In genomic region chr9:71746023-71746752, GRCh38 we compare ENCODE assay signal across 33 cellular contexts. TPM values are rescaled to one million over a fixed set of nuclear protein-coding genes. Genes with fewer than 3 reads are reported as not detected.
DNase-seq lines count a peak whose midpoint lies in the region; ATAC-seq and TF ChIP-seq lines count a peak whose summit lies in the region.
"Had no signal": no experiment of that assay in that cellular context is flagged by ENCODE, and none has a peak within 500 bp of the region (broad histone marks: within the 10 kb centered on the region; RNA-seq: fewer than 3 reads in every experiment).

No MANE protein-coding gene starts in this region.

- no peak overlapping the region for H2AFZ ChIP-seq in smooth muscle cell (ENCODE audit: low read depth)

- H3K9me3 Mint-ChIP-seq in activated CD8-positive, alpha-beta T cell treated with anti-CD3 and anti-CD28 coated beads for 36 hours = no peaks in the 10 kb centered on the region
- H3K9me3 Mint-ChIP-seq in activated CD8-positive, alpha-beta T cell treated with anti-CD3 and anti-CD28 coated beads, Interleukin-2, amount 10 ng/mL, durations not matched to agents 7 days and 5 days (ENCODE audit: insufficient read depth) = no peaks in the 10 kb centered on the region
- no peaks in the 10 kb centered on the region for H3K9me3 Mint-ChIP-seq in WTC11
- H3K9me3 Mint-ChIP-seq: activated naive CD4-positive, alpha-beta T cell treated with anti-CD3 and anti-CD28 coated beads for 36 hours; stimulated activated memory B cell treated with anti-CD40 and anti-IgM and Interleukin-4, amounts not matched to agents 10 μg/mL and 1 μg/mL and 100 μg/mL, for 72 hours had no signal

- peak overlapping the region; percentile 96 for H3K27ac ChIP-seq in smooth muscle cell (ENCODE audit: low read depth)
- H3K27ac ChIP-seq: 22Rv1, breast epithelium, C4-2B, colonic mucosa, epithelial cell of prostate, left ventricle myocardium inferior, SK-N-MC had no signal

- H3K27me3 ChIP-seq in smooth muscle cell (ENCODE audit: low read depth) = no peaks in the 10 kb centered on the region
- H3K27me3 ChIP-seq: breast epithelium, colonic mucosa, MG63 had no signal

- H3K4me2 ChIP-seq in smooth muscle cell = no peak overlapping the region

- intact Hi-C loops in activated CD8-positive, alpha-beta T cell treated with anti-CD3 and anti-CD28 coated beads for 36 hours (cut with micrococcal nuclease) = no loop called here
- intact Hi-C loops in mucosa of descending colon (cut with DNase I, micrococcal nuclease) (no loop called here), head of caudate nucleus (cut with DNase I) (no loop called here)

- no peak for DNase-seq in activated CD8-positive, alpha-beta T cell treated with anti-CD3 and anti-CD28 coated beads for 36 hours
- DNase-seq in activated CD8-positive, alpha-beta T cell treated with anti-CD3 and anti-CD28 coated beads, Interleukin-2, amount 10 ng/mL, durations not matched to agents 7 days and 5 days = no peak
- DNase-seq in WTC11 (ENCODE audit: low spot score) (no peak), fibroblast of gingiva (ENCODE audit: low read depth) (peak; percentile 44), smooth muscle cell (lab: John Stamatoyannopoulos, UW; ENCODE audit: unreplicated experiment) (no peak), mucosa of descending colon (no peak), head of caudate nucleus (no peak)
- DNase-seq: activated CD4-positive, alpha-beta T cell treated with anti-CD3 and anti-CD28 coated beads, Interleukin-2, amount 50 U/mL, for 48 hours; activated CD8-positive, alpha-beta memory T cell treated with anti-CD3 and anti-CD28 coated beads, Interleukin-2, amount 50 U/mL, for 4 hours; activated naive CD4-positive, alpha-beta T cell treated with anti-CD3 and anti-CD28 coated beads for 36 hours; colonic mucosa; DMS79; effector CD4-positive, alpha-beta T cell; KG1; left ventricle myocardium inferior; MG63; NCI-H1105 treated with DMSO at 0.1 percent for 48 hours; NCI-H2029; NCI-H524 treated with DMSO at 0.1 percent for 48 hours; NK-92 treated with Interleukin-12 subunit alpha and Interleukin-12 subunit beta, amount 100 ng/mL, for 24 hours; nucleus accumbens; PC-3; T-helper 1 cell had no signal

- peaks cover 33% of the 10 kb centered on the region for H4K20me1 ChIP-seq in smooth muscle cell (ENCODE audit: low read depth)

- H3K4me3 ChIP-seq in smooth muscle cell (no peak overlapping the region), mucosa of descending colon (no peak overlapping the region)
- H3K4me3 ChIP-seq: breast epithelium, colonic mucosa, left ventricle myocardium inferior, MG63, SK-N-MC had no signal

- no peak overlapping the region for H3K9ac ChIP-seq in smooth muscle cell (ENCODE audit: low read depth)

- ATAC-seq in activated CD8-positive, alpha-beta T cell treated with anti-CD3 and anti-CD28 coated beads for 36 hours = no peak
- ATAC-seq in activated CD8-positive, alpha-beta T cell treated with anti-CD3 and anti-CD28 coated beads, Interleukin-2, amount 10 ng/mL, durations not matched to agents 7 days and 5 days = no peak
- peak; percentile 80 for ATAC-seq in WTC11
- ATAC-seq in mucosa of descending colon = no peak
- no peak for ATAC-seq in HG02571 (IDR thresholded peaks at IDR 0.05; ENCODE audit: unreplicated experiment)
- ATAC-seq: activated CD4-positive, CD25-positive, alpha-beta regulatory T cell treated with anti-CD3 and anti-CD28 coated beads, Interleukin-2, amount 50 U/mL, for 24 hours; PC-3; sciatic nerve; stimulated activated memory B cell treated with anti-CD40 and anti-IgM and Interleukin-4, amounts not matched to agents 10 μg/mL and 1 μg/mL and 100 μg/mL, for 72 hours had no signal

- H3K27ac Mint-ChIP-seq in activated CD8-positive, alpha-beta T cell treated with anti-CD3 and anti-CD28 coated beads for 36 hours = peak overlapping the region; percentile 46
- no peak overlapping the region for H3K27ac Mint-ChIP-seq in activated CD8-positive, alpha-beta T cell treated with anti-CD3 and anti-CD28 coated beads, Interleukin-2, amount 10 ng/mL, durations not matched to agents 7 days and 5 days
- peak overlapping the region; percentile 83 for H3K27ac Mint-ChIP-seq in WTC11
- H3K27ac Mint-ChIP-seq: activated naive CD4-positive, alpha-beta T cell treated with anti-CD3 and anti-CD28 coated beads for 36 hours; progenitor cell of endocrine pancreas; stimulated activated memory B cell treated with anti-CD40 and anti-IgM and Interleukin-4, amounts not matched to agents 10 μg/mL and 1 μg/mL and 100 μg/mL, for 72 hours had no signal

- no peak overlapping the region for H3K4me3 Mint-ChIP-seq in activated CD8-positive, alpha-beta T cell treated with anti-CD3 and anti-CD28 coated beads for 36 hours
- no peak overlapping the region for H3K4me3 Mint-ChIP-seq in activated CD8-positive, alpha-beta T cell treated with anti-CD3 and anti-CD28 coated beads, Interleukin-2, amount 10 ng/mL, durations not matched to agents 7 days and 5 days
- peak overlapping the region; percentile 10 for H3K4me3 Mint-ChIP-seq in WTC11
- H3K4me3 Mint-ChIP-seq: activated naive CD4-positive, alpha-beta T cell treated with anti-CD3 and anti-CD28 coated beads for 36 hours; stimulated activated memory B cell treated with anti-CD40 and anti-IgM and Interleukin-4, amounts not matched to agents 10 μg/mL and 1 μg/mL and 100 μg/mL, for 72 hours had no signal

- H3K36me3 Mint-ChIP-seq in activated CD8-positive, alpha-beta T cell treated with anti-CD3 and anti-CD28 coated beads for 36 hours (ENCODE audit: low read depth) = peaks cover 65% of the 10 kb centered on the region
- peaks cover 66% of the 10 kb centered on the region for H3K36me3 Mint-ChIP-seq in activated CD8-positive, alpha-beta T cell treated with anti-CD3 and anti-CD28 coated beads, Interleukin-2, amount 10 ng/mL, durations not matched to agents 7 days and 5 days (ENCODE audit: low read depth)
- H3K36me3 Mint-ChIP-seq in WTC11 = peaks cover 53% of the 10 kb centered on the region

- H3K4me1 Mint-ChIP-seq in activated CD8-positive, alpha-beta T cell treated with anti-CD3 and anti-CD28 coated beads for 36 hours (ENCODE audit: low read depth) = peaks cover 26% of the 10 kb centered on the region
- no peaks in the 10 kb centered on the region for H3K4me1 Mint-ChIP-seq in activated CD8-positive, alpha-beta T cell treated with anti-CD3 and anti-CD28 coated beads, Interleukin-2, amount 10 ng/mL, durations not matched to agents 7 days and 5 days (ENCODE audit: low read depth)
- peaks cover 59% of the 10 kb centered on the region for H3K4me1 Mint-ChIP-seq in WTC11

- POLR2A ChIA-PET in activated CD8-positive, alpha-beta T cell treated with anti-CD3 and anti-CD28 coated beads for 36 hours (lab: Charles Lee) = interaction anchor here (0.9 to 1.0 kb wide), 4 partner anchors 10 to 65 kb away, joined by 3 to 4 read pairs (median 3); no protein-coding TSS in a partner anchor
- POLR2A ChIA-PET in activated CD8-positive, alpha-beta T cell treated with anti-CD3 and anti-CD28 coated beads, Interleukin-2, amount 10 ng/mL, durations not matched to agents 7 days and 5 days (lab: Charles Lee) = no interaction called here
- POLR2A ChIA-PET in WTC11 (lab: Charles Lee) = no interaction called here

- H3K27me3 Mint-ChIP-seq in activated CD8-positive, alpha-beta T cell treated with anti-CD3 and anti-CD28 coated beads for 36 hours = no peaks in the 10 kb centered on the region
- H3K27me3 Mint-ChIP-seq in activated CD8-positive, alpha-beta T cell treated with anti-CD3 and anti-CD28 coated beads, Interleukin-2, amount 10 ng/mL, durations not matched to agents 7 days and 5 days (ENCODE audit: low read depth) = no peaks in the 10 kb centered on the region
- no peaks in the 10 kb centered on the region for H3K27me3 Mint-ChIP-seq in WTC11 (ENCODE audit: low read depth)
- H3K27me3 Mint-ChIP-seq: progenitor cell of endocrine pancreas; stimulated activated memory B cell treated with anti-CD40 and anti-IgM and Interleukin-4, amounts not matched to agents 10 μg/mL and 1 μg/mL and 100 μg/mL, for 72 hours had no signal

- CTCF ChIA-PET in activated CD8-positive, alpha-beta T cell treated with anti-CD3 and anti-CD28 coated beads for 36 hours (lab: Charles Lee) = interaction anchor here (0.9 to 2.3 kb wide), 3 partner anchors 60 to 141 kb away, joined by 3 to 9 read pairs (median 6); no protein-coding TSS in a partner anchor
- CTCF ChIA-PET in activated CD8-positive, alpha-beta T cell treated with anti-CD3 and anti-CD28 coated beads, Interleukin-2, amount 10 ng/mL, durations not matched to agents 7 days and 5 days (lab: Charles Lee) = interaction anchor here (1.1 kb wide), 1 partner anchor 17 kb away, joined by 3 read pairs; no protein-coding TSS in a partner anchor
- CTCF ChIA-PET in WTC11 (lab: Charles Lee) = interaction anchor here (0.6 kb wide), 2 partner anchors 59 to 258 kb away, joined by 3 read pairs; no protein-coding TSS in a partner anchor

- H3K79me2 ChIP-seq in smooth muscle cell (ENCODE audit: low read depth) = peaks cover 51% of the 10 kb centered on the region

- H3K36me3 ChIP-seq in smooth muscle cell (ENCODE audit: low read depth) = no peaks in the 10 kb centered on the region
- no peaks in the 10 kb centered on the region for H3K36me3 ChIP-seq in mucosa of descending colon (ENCODE audit: low read depth)
- H3K36me3 ChIP-seq: breast epithelium, MG63 had no signal

- 84% methylated on average over 6 of the region's 6 CpGs for WGBS in smooth muscle cell (ENCODE audit: low lambda C conversion rate)

- H3K4me1 ChIP-seq in smooth muscle cell (ENCODE audit: low read depth) (peaks cover 49% of the 10 kb centered on the region), mucosa of descending colon (ENCODE audit: low read depth) (peaks cover 17% of the 10 kb centered on the region)
- H3K4me1 ChIP-seq: breast epithelium, colonic mucosa had no signal

- H3K9me3 ChIP-seq in smooth muscle cell (replicated peaks; ENCODE audit: low read depth) (no peaks in the 10 kb centered on the region), mucosa of descending colon (no peaks in the 10 kb centered on the region)
- H3K9me3 ChIP-seq: breast epithelium, colonic mucosa, left ventricle myocardium inferior, MG63 had no signal

- no peak for TF ChIP-seq CTCF in activated CD8-positive, alpha-beta T cell treated with anti-CD3 and anti-CD28 coated beads for 36 hours (IDR thresholded peaks at IDR 0.05)
- TF ChIP-seq CTCF in WTC11 (IDR thresholded peaks at IDR 0.05) (no peak), smooth muscle cell (IDR thresholded peaks at IDR 0.05; ENCODE audit: borderline replicate concordance, insufficient read depth, poor library complexity, severe bottlenecking) (no peak), mucosa of descending colon (IDR thresholded peaks at IDR 0.05) (no peak)

- peaks cover 36% of the 10 kb centered on the region for H3F3A ChIP-seq in smooth muscle cell (ENCODE audit: low read depth)

TF ChIP-seq in WTC11, 78 proteins besides CTCF, POLR2A, EP300 and RAD21 (continues in another document):
- TF ChIP-seq SOX15 (CRISPR knock-in tag; IDR thresholded peaks at IDR 0.05) = no peak

RNA-seq across cellular contexts. Expression of gene CEMIP2, which starts 22.1 kb away (rescaled TPM):
- total RNA-seq in activated CD8-positive, alpha-beta T cell treated with anti-CD3 and anti-CD28 coated beads for 36 hours = 10 to 100 TPM; 58.7 to 63.5 TPM
- total RNA-seq in activated CD8-positive, alpha-beta T cell treated with anti-CD3 and anti-CD28 coated beads, Interleukin-2, amount 10 ng/mL, durations not matched to agents 7 days and 5 days = 10 to 100 TPM; 46.5 TPM
- total RNA-seq in WTC11 (2021) (40.5 to 43.2 TPM (median 40.6 TPM) in 3 replicates), smooth muscle cell (103 and 105 TPM in 2 replicates), mucosa of descending colon (100 to 1,000 TPM in 1 of 3 donors, 10 to 100 TPM in 2; 63.6 to 124 (median 99.3) TPM)
- polyA plus RNA-seq in smooth muscle cell = 46.1 and 70.3 TPM in 2 replicates
